9 cellular contexts compared by ENCODE assay signal in genomic region chr5:132425975-132426524, GRCh38. TPM values are rescaled to one million over a fixed set of nuclear protein-coding genes. Genes with fewer than 3 reads are reported as not detected.
DNase-seq lines count a peak whose midpoint lies in the region; ATAC-seq lines count a peak whose summit lies in the region.
"Had no signal": no experiment of that assay in that cellular context is flagged by ENCODE, and none has a peak within 500 bp of the region (broad histone marks: within the 10 kb centered on the region; RNA-seq: fewer than 3 reads in every experiment).

No MANE protein-coding gene starts in this region.

- peaks cover 0 to 56% (median 6%) of the 10 kb centered on the region in 5 donors for H3K36me3 Mint-ChIP-seq in naive thymus-derived CD4-positive, alpha-beta T cell

- no peak for DNase-seq in adipocyte (ENCODE audit: low read depth)
- no peak for DNase-seq in naive thymus-derived CD4-positive, alpha-beta T cell
- DNase-seq in NCI-H748 treated with DMSO at 0.1 percent for 48 hours (lab: John Stamatoyannopoulos, UW): no peak
- DNase-seq in GM19238 (ENCODE audit: insufficient read length, low spot score): no peak
- DNase-seq: cortex of kidney had no signal

- H3K4me1 Mint-ChIP-seq in naive thymus-derived CD4-positive, alpha-beta T cell: peaks cover 80 to 98% (median 97%) of the 10 kb centered on the region in 7 donors

- no peaks in the 10 kb centered on the region for H3K27me3 Mint-ChIP-seq in naive thymus-derived CD4-positive, alpha-beta T cell

- peaks cover 0 to 14% (median 0%) of the 10 kb centered on the region in 11 experiments; a peak in 1 of 22 replicates for H4K20me1 ChIP-seq in BLaER1 treated with 17β-estradiol and CSF1 and Interleukin-3, amounts not matched to agents 10 nM and 100 nM

- peak; percentile 8 for ATAC-seq in HG02642 (IDR thresholded peaks at IDR 0.05; ENCODE audit: poor library complexity, unreplicated experiment)
- ATAC-seq in naive thymus-derived CD4-positive, alpha-beta T cell: no peak
- ATAC-seq in HG02588 (IDR thresholded peaks at IDR 0.05; ENCODE audit: unreplicated experiment): no peak
- no peak for ATAC-seq in esophagus mucosa

- intact Hi-C loops in naive thymus-derived CD4-positive, alpha-beta T cell (cut with micrococcal nuclease): loop anchor here in 1 of 2 donors (1.0 to 10.0 kb wide), 6 partner anchors 15 to 791 kb away; partner anchors contain the start of genes IRF1 and RAPGEF6

- no peaks in the 10 kb centered on the region for H3K9me3 Mint-ChIP-seq in naive thymus-derived CD4-positive, alpha-beta T cell

- H3K4me3 Mint-ChIP-seq in naive thymus-derived CD4-positive, alpha-beta T cell: peak overlapping the region; percentile 46 to 92 (median 72)

- peak overlapping the region; percentile 86 to 100 (median 99) for H3K27ac ChIP-seq in BLaER1 treated with 17β-estradiol and CSF1 and Interleukin-3, amounts not matched to agents 10 nM and 100 nM
- peak overlapping the region; percentile 83 for H3K27ac ChIP-seq in naive thymus-derived CD4-positive, alpha-beta T cell (ENCODE audit: low read depth, low read length)

- POLR2A ChIA-PET in naive thymus-derived CD4-positive, alpha-beta T cell (lab: Charles Lee): interaction anchor here (1.1 to 11.5 kb wide), 16 partner anchors 8 to 69 kb away, joined by 3 to 182 read pairs (median 18); partner anchors contain the start of gene IRF1

- H3K4me2 ChIP-seq in BLaER1 treated with 17β-estradiol and CSF1 and Interleukin-3, amounts not matched to agents 10 nM and 100 nM: peak overlapping the region; percentile 89 to 99 (median 93)

- H3K27me3 ChIP-seq in BLaER1 treated with 17β-estradiol and CSF1 and Interleukin-3, amounts not matched to agents 10 nM and 100 nM: no peaks in the 10 kb centered on the region
- no peaks in the 10 kb centered on the region for H3K27me3 ChIP-seq in adipocyte (replicated peaks; ENCODE audit: control insufficient read depth, insufficient read depth, low read length)
- no peaks in the 10 kb centered on the region for H3K27me3 ChIP-seq in naive thymus-derived CD4-positive, alpha-beta T cell (ENCODE audit: control insufficient read depth in 2 of 2, insufficient read depth in 2 of 2, low read length in 2 of 2)

- H3K4me1 ChIP-seq in BLaER1 treated with 17β-estradiol and CSF1 and Interleukin-3, amounts not matched to agents 10 nM and 100 nM: peaks cover 82 to 100% (median 98%) of the 10 kb centered on the region in 10 experiments
- H3K4me1 ChIP-seq in adipocyte (ENCODE audit: control insufficient read depth, insufficient read depth, low read length): peaks cover 76% of the 10 kb centered on the region
- peaks cover 97 to 98% of the 10 kb centered on the region in 2 donors for H3K4me1 ChIP-seq in naive thymus-derived CD4-positive, alpha-beta T cell (ENCODE audit: control insufficient read depth in 2 of 2, insufficient read depth in 2 of 2, low read length in 2 of 2)

- peak overlapping the region; percentile 76 to 99 (median 97) for H3K9ac ChIP-seq in BLaER1 treated with 17β-estradiol and CSF1 and Interleukin-3, amounts not matched to agents 10 nM and 100 nM
- peak overlapping the region; percentile 69 for H3K9ac ChIP-seq in adipocyte (ENCODE audit: low read length)

- H3K27ac Mint-ChIP-seq in naive thymus-derived CD4-positive, alpha-beta T cell: peak overlapping the region; percentile 88 to 99 (median 96)

- CTCF ChIA-PET in naive thymus-derived CD4-positive, alpha-beta T cell (lab: Charles Lee): interaction anchor here (0.7 to 5.0 kb wide), 14 partner anchors 9 to 72 kb away, joined by 3 to 27 read pairs (median 7); partner anchors contain the start of gene IRF1

- peaks cover 0 to 46% (median 23%) of the 10 kb centered on the region in 11 experiments; a peak in 13 of 22 replicates for H3K36me3 ChIP-seq in BLaER1 treated with 17β-estradiol and CSF1 and Interleukin-3, amounts not matched to agents 10 nM and 100 nM
- no peaks in the 10 kb centered on the region for H3K36me3 ChIP-seq in adipocyte (ENCODE audit: control insufficient read depth, insufficient read depth, low read length, severe bottlenecking)
- peaks cover 0 to 12% (median 4%) of the 10 kb centered on the region in 3 experiments for H3K36me3 ChIP-seq in naive thymus-derived CD4-positive, alpha-beta T cell (ENCODE audit: control insufficient read depth in 2 of 3, insufficient read depth in 3 of 3, low read length in 3 of 3)

- peak overlapping the region; percentile 31 to 87 (median 68) for H3K4me3 ChIP-seq in BLaER1 treated with 17β-estradiol and CSF1 and Interleukin-3, amounts not matched to agents 10 nM and 100 nM
- H3K4me3 ChIP-seq in adipocyte (ENCODE audit: low read length): peak overlapping the region; percentile 63
- peak overlapping the region; percentile 41 for H3K4me3 ChIP-seq in naive thymus-derived CD4-positive, alpha-beta T cell (ENCODE audit: low read length)

- no peaks in the 10 kb centered on the region for H3K9me3 ChIP-seq in BLaER1 treated with 17β-estradiol and CSF1 and Interleukin-3, amounts not matched to agents 10 nM and 100 nM (replicated peaks in 1 of 11)
- H3K9me3 ChIP-seq in adipocyte (ENCODE audit: control insufficient read depth, low read length): no peaks in the 10 kb centered on the region
- H3K9me3 ChIP-seq in naive thymus-derived CD4-positive, alpha-beta T cell (ENCODE audit: control insufficient read depth in 2 of 3, low read length in 3 of 3): no peaks in the 10 kb centered on the region

RNA-seq across cellular contexts. Expression of gene SLC22A5, which starts 56.5 kb away (rescaled TPM):
- total RNA-seq in naive thymus-derived CD4-positive, alpha-beta T cell: 10 to 100 TPM in 1 of 5 experiments, 1 to 10 TPM in 4; 6.8 to 10.8 (median 8.0) TPM
- 1 to 10 TPM; 1.8 to 3.6 TPM for polyA plus RNA-seq in naive thymus-derived CD4-positive, alpha-beta T cell
- 2.7 TPM for total RNA-seq in esophagus mucosa
